ENCODE assay signal across 11 cellular contexts in the genomic region with DNA sequence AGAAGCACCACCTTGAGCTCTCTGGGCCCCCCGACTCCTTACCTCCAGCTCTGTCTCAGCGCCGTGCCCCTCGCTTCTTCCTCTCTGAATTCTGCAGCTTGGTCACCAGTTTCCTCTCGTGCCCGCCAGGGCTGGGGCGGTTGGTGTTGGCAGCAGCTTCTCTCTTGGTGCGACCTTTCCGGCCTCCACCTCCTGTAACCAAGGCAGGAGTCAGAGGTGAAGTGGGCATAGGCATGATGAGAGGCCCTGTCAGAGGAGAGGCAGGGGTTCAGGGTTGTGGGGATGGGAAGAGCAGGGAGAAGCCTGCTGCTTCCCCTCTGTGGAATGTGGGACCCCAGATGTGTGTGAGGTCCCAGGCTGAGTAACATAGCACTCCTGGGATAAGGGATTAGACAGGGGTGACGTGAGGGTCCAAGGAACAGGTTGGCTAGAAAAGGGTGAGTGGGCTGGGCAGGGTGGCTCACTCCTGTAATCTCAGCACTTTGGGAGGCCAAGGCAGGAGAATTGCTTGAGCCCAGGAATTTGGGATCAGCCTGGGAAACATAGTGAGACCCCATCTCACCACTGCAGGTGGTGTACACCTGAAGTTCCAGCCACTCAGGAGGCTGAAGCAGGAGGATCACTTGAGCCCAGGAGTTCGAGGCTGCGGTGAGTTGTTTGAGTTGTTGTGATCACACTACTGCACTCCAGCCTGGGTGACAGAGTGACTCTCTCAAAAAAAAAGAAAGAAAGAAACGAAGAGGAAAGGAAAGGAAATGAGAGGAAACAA. TPM values are rescaled to one million over a fixed set of nuclear protein-coding genes. Genes with fewer than 3 reads are reported as not detected.
DNase-seq lines count a peak whose midpoint lies in the region; ATAC-seq and TF ChIP-seq lines count a peak whose summit lies in the region.
"Had no signal": no experiment of that assay in that cellular context is flagged by ENCODE, and none has a peak within 500 bp of the region (broad histone marks: within the 10 kb centered on the region; RNA-seq: fewer than 3 reads in every experiment).

No MANE protein-coding gene starts in this region.

- TF ChIP-seq CTCF in PC-3 (conservative IDR thresholded peaks at IDR 0.05; ENCODE audit: low read depth, low read length) (no peak), mesothelial cell of epicardium (IDR thresholded peaks at IDR 0.05; ENCODE audit: unreplicated experiment) (no peak), testis (IDR thresholded peaks at IDR 0.05) (no peak), BE2C (IDR thresholded peaks at IDR 0.05; ENCODE audit: low read depth, low read length) (no peak)

- ATAC-seq in PC-3 = no peak
- no peak for ATAC-seq in HG03469 (IDR thresholded peaks at IDR 0.05; ENCODE audit: unreplicated experiment)
- ATAC-seq in HG02588 (IDR thresholded peaks at IDR 0.05; ENCODE audit: unreplicated experiment) = no peak

- POLR2A ChIA-PET in PC-3 (lab: Charles Lee; ENCODE audit: unreplicated experiment) = no interaction called here

- 68 to 78% methylated on average over 13 of the region's 13 CpGs for WGBS in testis, 2 donors

- CTCF ChIA-PET in PC-3 (lab: Charles Lee) = no interaction called here

- H3K27me3 ChIP-seq in PC-3 (ENCODE audit: low read length) (no peaks in the 10 kb centered on the region), testis (no peaks in the 10 kb centered on the region), BE2C (no peaks in the 10 kb centered on the region)

- intact Hi-C loops in PC-3 (cut with micrococcal nuclease) = no loop called here
- intact Hi-C loops in testis (cut with DNase I; ENCODE audit: low total_unique reads) = no loop called here

- H3K27me3 Mint-ChIP-seq in mesothelial cell of epicardium (ENCODE audit: low read depth) = peaks cover 2% of the 10 kb centered on the region

- H3K4me1 ChIP-seq in PC-3 (ENCODE audit: insufficient read depth, low read length) = peaks cover 15% of the 10 kb centered on the region
- peaks cover 32% of the 10 kb centered on the region for H3K4me1 ChIP-seq in testis
- H3K4me1 ChIP-seq in BE2C = no peaks in the 10 kb centered on the region

- peak overlapping the region; percentile 79 for H3K4me2 ChIP-seq in PC-3 (ENCODE audit: low read length)

- peak overlapping the region; percentile 92 for H3K27ac Mint-ChIP-seq in mesothelial cell of epicardium
- H3K27ac Mint-ChIP-seq: activated B cell treated with CpG ODN at 0.5 μM for 24 hours; activated naive CD4-positive, alpha-beta T cell treated with anti-CD3 and anti-CD28 coated beads, Interleukin-2, amount 10 ng/mL, durations not matched to agents 7 days and 5 days had no signal

- TF ChIP-seq POLR2A in testis (IDR thresholded peaks at IDR 0.05) = no peak

- no peaks in the 10 kb centered on the region for H3K9me3 ChIP-seq in PC-3 (ENCODE audit: low read length)
- H3K9me3 ChIP-seq in testis = no peaks in the 10 kb centered on the region
- H3K9me3 ChIP-seq in BE2C = no peaks in the 10 kb centered on the region

- H3K4me1 Mint-ChIP-seq in mesothelial cell of epicardium = peaks cover 20% of the 10 kb centered on the region

- no peaks in the 10 kb centered on the region for H3K9me2 ChIP-seq in PC-3 (replicated peaks; ENCODE audit: low read length)

- H3K4me3 Mint-ChIP-seq in mesothelial cell of epicardium = peak overlapping the region; percentile 59
- H3K4me3 Mint-ChIP-seq: activated B cell treated with CpG ODN at 0.5 μM for 24 hours; activated naive CD4-positive, alpha-beta T cell treated with anti-CD3 and anti-CD28 coated beads, Interleukin-2, amount 10 ng/mL, durations not matched to agents 7 days and 5 days had no signal

- peak overlapping the region; percentile 55 for H3K9ac ChIP-seq in PC-3 (ENCODE audit: low read length)

- peak overlapping the region; percentile 20 for H3K27ac ChIP-seq in PC-3 (ENCODE audit: low read length)
- H3K27ac ChIP-seq in cingulate gyrus (ENCODE audit: low read depth, low read length) = peak overlapping the region; percentile 74
- peak overlapping the region; percentile 95 to 97 for H3K27ac ChIP-seq in testis

- no peaks in the 10 kb centered on the region for H3K9me3 Mint-ChIP-seq in mesothelial cell of epicardium
- H3K9me3 Mint-ChIP-seq: activated B cell treated with CpG ODN at 0.5 μM for 24 hours; activated naive CD4-positive, alpha-beta T cell treated with anti-CD3 and anti-CD28 coated beads, Interleukin-2, amount 10 ng/mL, durations not matched to agents 7 days and 5 days had no signal

- DNase-seq in PC-3 (no peak), mesothelial cell of epicardium (ENCODE audit: low spot score in 2 of 2, unreplicated experiment in 2 of 2) (no peak), testis (peak; percentile 19), iPS-NIHi11 (ENCODE audit: low spot score) (no peak), BE2C (no peak)
- DNase-seq: activated B cell treated with CpG ODN at 0.5 μM for 24 hours; activated naive CD4-positive, alpha-beta T cell treated with anti-CD3 and anti-CD28 coated beads, Interleukin-2, amount 10 ng/mL, durations not matched to agents 7 days and 5 days; Kasumi-1 had no signal

- H3K4me3 ChIP-seq in PC-3 (ENCODE audit: low read length) = peak overlapping the region; percentile 54
- H3K4me3 ChIP-seq in testis = peak overlapping the region; percentile 60 to 66
- H3K4me3 ChIP-seq in BE2C (ENCODE audit: low read depth, low read length) = no peak overlapping the region

- H3F3A ChIP-seq in PC-3 (ENCODE audit: low read length, unreplicated experiment) = no peaks in the 10 kb centered on the region

- H3K36me3 ChIP-seq in PC-3 (ENCODE audit: low read depth, low read length) (no peaks in the 10 kb centered on the region), testis (ENCODE audit: low read depth, missing control alignments) (no peaks in the 10 kb centered on the region), BE2C (no peaks in the 10 kb centered on the region)

- no peaks in the 10 kb centered on the region for H3K36me3 Mint-ChIP-seq in mesothelial cell of epicardium

- peaks cover 9% of the 10 kb centered on the region; the same call in 1 of the 2 replicates for H3K79me2 ChIP-seq in PC-3 (ENCODE audit: low read length)

- no TSS peak for BruUV-seq in PC-3 (replicated peaks; lab: Mats Ljungman, UMichigan)

- no peaks in the 10 kb centered on the region for H4K20me1 ChIP-seq in PC-3 (ENCODE audit: low read length)

- peak overlapping the region; percentile 80 for H2AFZ ChIP-seq in PC-3 (ENCODE audit: low read length)

RNA-seq across cellular contexts. Expression of gene NUPR1, which starts 0.6 kb away (rescaled TPM):
- 9.2 and 16.5 TPM in 2 replicates for total RNA-seq in PC-3 (2014; rRNA removed)
- total RNA-seq in mesothelial cell of epicardium = 12.3 to 13.9 TPM (median 13.3 TPM) in 3 replicates
- total RNA-seq in testis = 10 to 100 TPM; 38.0 to 46.6 TPM
- 159 TPM for polyA plus RNA-seq in testis (ENCODE audit: insufficient read depth, low read depth, low replicate concordance)
- 72.0 TPM for polyA plus RNA-seq in BE2C (2012; ENCODE audit: insufficient read depth, insufficient read length, low read depth)
- total RNA-seq: activated B cell treated with CpG ODN at 0.5 μM for 24 hours had no signal

RNA-seq across cellular contexts. Expression of gene SGF29, which starts 15.6 kb away (rescaled TPM):
- total RNA-seq in PC-3 (2014; rRNA removed) (22.3 and 25.9 TPM in 2 replicates), mesothelial cell of epicardium (21.6 to 27.2 TPM (median 24.7 TPM) in 3 replicates), testis (10 to 100 TPM; 82.3 to 94.5 TPM)
- polyA plus RNA-seq in testis (ENCODE audit: insufficient read depth, low read depth, low replicate concordance) = 76.7 TPM
- 85.4 TPM for polyA plus RNA-seq in BE2C (2012; ENCODE audit: insufficient read depth, insufficient read length, low read depth)

RNA-seq across cellular contexts. Expression of gene IL27, which starts 31.5 kb away (rescaled TPM):
- total RNA-seq in PC-3 (2014; rRNA removed) (not detected in 2 replicates), mesothelial cell of epicardium (not detected in 3 replicates), testis (1 to 10 TPM in 1 of 2 donors, not detected in 1; 1.8 TPM)
- polyA plus RNA-seq in testis (ENCODE audit: insufficient read depth, low read depth, low replicate concordance) = 1.1 TPM
- polyA plus RNA-seq in BE2C (2012; ENCODE audit: insufficient read depth, insufficient read length, low read depth) = not detected
- total RNA-seq: activated B cell treated with CpG ODN at 0.5 μM for 24 hours had no signal

RNA-seq across cellular contexts. Expression of gene APOBR, which starts 43.7 kb away (rescaled TPM):
- total RNA-seq in PC-3 (2014; rRNA removed) = 0.04 TPM in 1 of 2 replicates, not detected in the other
- 0.09 to 0.14 TPM in 2 of 3 replicates, not detected in the other for total RNA-seq in mesothelial cell of epicardium
- 1 to 10 TPM; 2.1 to 3.1 TPM for total RNA-seq in testis
- 2.9 TPM for polyA plus RNA-seq in testis (ENCODE audit: insufficient read depth, low read depth, low replicate concordance)
- not detected for polyA plus RNA-seq in BE2C (2012; ENCODE audit: insufficient read depth, insufficient read length, low read depth)

RNA-seq across cellular contexts. Expression of gene CLN3, which starts 46.3 kb away (rescaled TPM):
- total RNA-seq in PC-3 (2014; rRNA removed) (10.7 and 13.3 TPM in 2 replicates), mesothelial cell of epicardium (30.8 to 31.5 TPM (median 30.9 TPM) in 3 replicates), testis (10 to 100 TPM; 25.4 to 50.2 TPM)
- 23.3 TPM for polyA plus RNA-seq in testis (ENCODE audit: insufficient read depth, low read depth, low replicate concordance)
- polyA plus RNA-seq in BE2C (2012; ENCODE audit: insufficient read depth, insufficient read length, low read depth) = 52.3 TPM

Comparison
In these comparisons a context has a peak if more than half of its experiments do, and no peak if none do; other contexts are left out.
1. H3K27ac ChIP-seq: peak in every context shown above with its lines; median percentile 96 in testis; 74 in cingulate gyrus; 20 in PC-3.